28 cellular contexts compared by ENCODE assay signal in genomic region chr9:8268881-8269280, GRCh38.
"Had no signal": no experiment of that assay in that cellular context is flagged by ENCODE, and none has a peak within 500 bp of the region (broad histone marks: within the 10 kb centered on the region; RNA-seq: fewer than 3 reads in every experiment).

No MANE protein-coding gene starts in this region.

- FAIRE-seq: bronchial epithelial cell had no signal

- H3K27ac ChIP-seq: adrenal gland, brain microvascular endothelial cell, coronary artery, esophagus muscularis mucosa, gastroesophageal sphincter, heart right ventricle had no signal

- H3K4me3 ChIP-seq: adrenal gland, coronary artery, dorsolateral prefrontal cortex, esophagus muscularis mucosa, gastroesophageal sphincter, heart right ventricle had no signal

- H3K9me3 ChIP-seq: adrenal gland, gastroesophageal sphincter had no signal

- H3K27me3 ChIP-seq: adrenal gland, brain microvascular endothelial cell, dorsolateral prefrontal cortex, esophagus muscularis mucosa, gastroesophageal sphincter, heart right ventricle had no signal

- DNase-seq: activated CD4-positive, alpha-beta memory T cell treated with anti-CD3 and anti-CD28 coated beads for 36 hours; activated CD4-positive, alpha-beta T cell treated with anti-CD3 and anti-CD28 coated beads for 36 hours; activated CD4-positive, alpha-beta T cell treated with anti-CD3 and anti-CD28 coated beads, Interleukin-2, amount 10 ng/mL, durations not matched to agents 24 days and 14 days; activated CD4-positive, CD25-positive, alpha-beta regulatory T cell; activated CD4-positive, CD25-positive, alpha-beta regulatory T cell treated with anti-CD3 and anti-CD28 coated beads, Interleukin-2, amount 50 U/mL, for 72 hours; activated CD8-positive, alpha-beta memory T cell treated with anti-CD3 and anti-CD28 coated beads, Interleukin-2, amount 10 ng/mL, durations not matched to agents 7 days and 5 days; activated CD8-positive, alpha-beta memory T cell treated with anti-CD3 and anti-CD28 coated beads, Interleukin-2, amount 50 U/mL, for 4 hours; activated CD8-positive, alpha-beta T cell treated with anti-CD3 and anti-CD28 coated beads, Interleukin-2, amount 10 ng/mL, durations not matched to agents 7 days and 5 days; activated effector memory CD4-positive, alpha-beta T cell treated with anti-CD3 and anti-CD28 coated beads, Interleukin-2, amount 50 U/mL, for 16 hours; activated naive CD4-positive, alpha-beta T cell treated with anti-CD3 and anti-CD28 coated beads for 36 hours; activated naive CD8-positive, alpha-beta T cell treated with anti-CD3 and anti-CD28 coated beads for 36 hours; activated naive CD8-positive, alpha-beta T cell treated with anti-CD3 and anti-CD28 coated beads, Interleukin-2, amount 50 U/mL, for 24 hours; activated T-cell treated with anti-CD3 and anti-CD28 coated beads, Interleukin-2, amount 50 U/mL, for 1 hour; activated T-cell treated with anti-CD3 and anti-CD28 coated beads, Interleukin-2, amount 50 U/mL, for 48 hours; adrenal gland; amygdala; aorta; brain microvascular endothelial cell; dorsolateral prefrontal cortex; effector memory CD8-positive, alpha-beta T cell; erythroblast; foreskin melanocyte; heart right ventricle; T-helper 2 cell had no signal

- H3K4me1 ChIP-seq: adrenal gland had no signal

- H3K36me3 ChIP-seq: adrenal gland, brain microvascular endothelial cell, esophagus muscularis mucosa, gastroesophageal sphincter, heart right ventricle had no signal

- ATAC-seq: activated CD4-positive, alpha-beta T cell treated with anti-CD3 and anti-CD28 coated beads for 36 hours; activated CD8-positive, alpha-beta memory T cell treated with anti-CD3 and anti-CD28 coated beads, Interleukin-2, amount 10 ng/mL, durations not matched to agents 7 days and 5 days; activated CD8-positive, alpha-beta T cell treated with anti-CD3 and anti-CD28 coated beads, Interleukin-2, amount 10 ng/mL, durations not matched to agents 7 days and 5 days; activated naive CD8-positive, alpha-beta T cell treated with anti-CD3 and anti-CD28 coated beads, Interleukin-2, amount 50 U/mL, for 24 hours; effector memory CD8-positive, alpha-beta T cell; gastroesophageal sphincter had no signal
